In genomic region chr9:34988218-34989055, GRCh38 we compare ENCODE assay signal across 8 cellular contexts. TPM values are rescaled to one million over a fixed set of nuclear protein-coding genes. Genes with fewer than 3 reads are reported as not detected.
A peak's percentile ranks its signal among the peaks of the same experiment; 100 is the strongest.
DNase-seq lines count a peak whose midpoint lies in the region; ATAC-seq and TF ChIP-seq lines count a peak whose summit lies in the region.

No MANE protein-coding gene starts in this region.

- H3K9me3 ChIP-seq in parathyroid adenoma (ENCODE audit: control insufficient read depth, low read length) = no peaks in the 10 kb centered on the region

- H3K4me1 ChIP-seq in KMS-11 (ENCODE audit: low read depth, poor library complexity, severe bottlenecking) (no peaks in the 10 kb centered on the region), parathyroid adenoma (no peaks in the 10 kb centered on the region)

- no peaks in the 10 kb centered on the region for H3K9me3 Mint-ChIP-seq in activated T-helper 2 cell treated with anti-CD3 and anti-CD28 coated beads, Interferon-gamma antibody, Interleukin-2, Interleukin-4, amounts not matched to agents 10 μg/mL and 5 μg/mL and 100 μg/mL, durations not matched to agents 14 hours and 24 hours and 36 hours
- peaks cover 26% of the 10 kb centered on the region for H3K9me3 Mint-ChIP-seq in glutamatergic neuron (ENCODE audit: unreplicated experiment)

- peak overlapping the region; percentile 87 for H3K27ac Mint-ChIP-seq in activated T-helper 2 cell treated with anti-CD3 and anti-CD28 coated beads, Interferon-gamma antibody, Interleukin-2, Interleukin-4, amounts not matched to agents 10 μg/mL and 5 μg/mL and 100 μg/mL, durations not matched to agents 14 hours and 24 hours and 36 hours
- H3K27ac Mint-ChIP-seq in glutamatergic neuron (ENCODE audit: unreplicated experiment) = peak overlapping the region; percentile 97

- intact Hi-C loops in activated T-helper 2 cell treated with anti-CD3 and anti-CD28 coated beads, Interferon-gamma antibody, Interleukin-2, Interleukin-4, amounts not matched to agents 10 μg/mL and 5 μg/mL and 100 μg/mL, durations not matched to agents 14 hours and 24 hours and 36 hours (cut with micrococcal nuclease) = loop anchor here (2.0 to 5.0 kb wide), 4 partner anchors 14 to 531 kb away; partner anchors contain the start of genes DNAI1, FAM219A and PIGO

- ATAC-seq in omental fat pad (ENCODE audit: low FRiP score) = no peak
- no peak for ATAC-seq in GM18861 (IDR thresholded peaks at IDR 0.05; ENCODE audit: unreplicated experiment)

- H3K27me3 Mint-ChIP-seq in activated T-helper 2 cell treated with anti-CD3 and anti-CD28 coated beads, Interferon-gamma antibody, Interleukin-2, Interleukin-4, amounts not matched to agents 10 μg/mL and 5 μg/mL and 100 μg/mL, durations not matched to agents 14 hours and 24 hours and 36 hours (ENCODE audit: low read depth) = no peaks in the 10 kb centered on the region
- peaks cover 20% of the 10 kb centered on the region for H3K27me3 Mint-ChIP-seq in glutamatergic neuron (ENCODE audit: unreplicated experiment)

- H3K9ac ChIP-seq in KMS-11 (0 out of 2 replicates have a peak overlapping the region, but pooled peaks have one; percentile 30), parathyroid adenoma (no peak overlapping the region)

- peaks cover 6% of the 10 kb centered on the region for H3K36me3 Mint-ChIP-seq in activated T-helper 2 cell treated with anti-CD3 and anti-CD28 coated beads, Interferon-gamma antibody, Interleukin-2, Interleukin-4, amounts not matched to agents 10 μg/mL and 5 μg/mL and 100 μg/mL, durations not matched to agents 14 hours and 24 hours and 36 hours (ENCODE audit: low read depth)
- peaks cover 13% of the 10 kb centered on the region for H3K36me3 Mint-ChIP-seq in glutamatergic neuron (ENCODE audit: unreplicated experiment)

- H3K27me3 ChIP-seq in KMS-11 (ENCODE audit: insufficient read depth, low read depth) (no peaks in the 10 kb centered on the region), parathyroid adenoma (ENCODE audit: control insufficient read depth, insufficient read depth, low read length) (no peaks in the 10 kb centered on the region)

- no peak for TF ChIP-seq CTCF in C4-2B (conservative IDR thresholded peaks at IDR 0.05)
- TF ChIP-seq CTCF in KMS-11 (conservative IDR thresholded peaks at IDR 0.05; ENCODE audit: low read depth, low read length) = no peak
- peak; percentile 8 for TF ChIP-seq CTCF in glutamatergic neuron (IDR thresholded peaks at IDR 0.05; ENCODE audit: partially characterized antibody, unreplicated experiment)
- TF ChIP-seq CTCF in parathyroid adenoma (IDR thresholded peaks at IDR 0.05) = no peak
- TF ChIP-seq CTCF in omental fat pad (IDR thresholded peaks at IDR 0.05) = no peak

- H3K36me3 ChIP-seq in KMS-11 (ENCODE audit: insufficient read depth) (no peaks in the 10 kb centered on the region), parathyroid adenoma (ENCODE audit: control insufficient read depth, insufficient read depth, low read length) (no peaks in the 10 kb centered on the region)

- DNase-seq in activated T-helper 2 cell treated with anti-CD3 and anti-CD28 coated beads, Interferon-gamma antibody, Interleukin-2, Interleukin-4, amounts not matched to agents 10 μg/mL and 5 μg/mL and 100 μg/mL, durations not matched to agents 14 hours and 24 hours and 36 hours (ENCODE audit: low spot score) = peak; percentile 46
- DNase-seq in glutamatergic neuron (peak; percentile 67), omental fat pad (ENCODE audit: low spot score) (no peak)
- no peak for DNase-seq in activated CD4-positive, CD25-positive, alpha-beta regulatory T cell (lab: John Stamatoyannopoulos, UW)

- peak overlapping the region; percentile 92 for H3K4me3 Mint-ChIP-seq in activated T-helper 2 cell treated with anti-CD3 and anti-CD28 coated beads, Interferon-gamma antibody, Interleukin-2, Interleukin-4, amounts not matched to agents 10 μg/mL and 5 μg/mL and 100 μg/mL, durations not matched to agents 14 hours and 24 hours and 36 hours (ENCODE audit: low read depth)
- H3K4me3 Mint-ChIP-seq in glutamatergic neuron (ENCODE audit: unreplicated experiment) = peak overlapping the region; percentile 95

- peak overlapping the region; percentile 70 for H3K27ac ChIP-seq in C4-2B
- no peak overlapping the region for H3K27ac ChIP-seq in KMS-11
- H3K27ac ChIP-seq in parathyroid adenoma = peak overlapping the region; percentile 75

- H2AFZ ChIP-seq in KMS-11 (ENCODE audit: low read depth) = peak overlapping the region; percentile 97
- peak overlapping the region; percentile 57 for H2AFZ ChIP-seq in parathyroid adenoma

- H3K4me1 Mint-ChIP-seq in activated T-helper 2 cell treated with anti-CD3 and anti-CD28 coated beads, Interferon-gamma antibody, Interleukin-2, Interleukin-4, amounts not matched to agents 10 μg/mL and 5 μg/mL and 100 μg/mL, durations not matched to agents 14 hours and 24 hours and 36 hours (ENCODE audit: low read depth) = peaks cover 63% of the 10 kb centered on the region
- H3K4me1 Mint-ChIP-seq in glutamatergic neuron (ENCODE audit: low read depth, unreplicated experiment) = peaks cover 49% of the 10 kb centered on the region

- H4K20me1 ChIP-seq in KMS-11 (ENCODE audit: insufficient read depth) = no peaks in the 10 kb centered on the region

- peak overlapping the region; percentile 36 for H3K4me3 ChIP-seq in KMS-11 (IDR thresholded peaks at IDR 0.05; ENCODE audit: insufficient read depth, low read depth, low read length)
- H3K4me3 ChIP-seq in parathyroid adenoma (ENCODE audit: low read depth, low read length) = peak overlapping the region; percentile 80

- H3K79me2 ChIP-seq in KMS-11 (ENCODE audit: insufficient read depth, low read depth) = no peaks in the 10 kb centered on the region
- no peaks in the 10 kb centered on the region for H3K79me2 ChIP-seq in parathyroid adenoma

- H3K4me2 ChIP-seq in KMS-11 (peak overlapping the region; percentile 55), parathyroid adenoma (ENCODE audit: low read length) (peak overlapping the region; percentile 86)

RNA-seq across cellular contexts. Expression of gene DNAJB5, which starts 1.1 kb away (rescaled TPM):
- total RNA-seq in activated T-helper 2 cell treated with anti-CD3 and anti-CD28 coated beads, Interferon-gamma antibody, Interleukin-2, Interleukin-4, amounts not matched to agents 10 μg/mL and 5 μg/mL and 100 μg/mL, durations not matched to agents 14 hours and 24 hours and 36 hours = 7.5 and 11.3 TPM in 2 replicates
- total RNA-seq in glutamatergic neuron (ENCODE audit: unreplicated experiment) = 137 TPM
- total RNA-seq in omental fat pad = 10 to 100 TPM in 2 of 4 donors, 1 to 10 TPM in 2; 6.3 to 17.3 (median 9.8) TPM

RNA-seq across cellular contexts. Expression of gene PHF24, which starts 30.4 kb away (rescaled TPM):
- 0.11 TPM in 1 of 2 replicates, not detected in the other for total RNA-seq in activated T-helper 2 cell treated with anti-CD3 and anti-CD28 coated beads, Interferon-gamma antibody, Interleukin-2, Interleukin-4, amounts not matched to agents 10 μg/mL and 5 μg/mL and 100 μg/mL, durations not matched to agents 14 hours and 24 hours and 36 hours
- 3.1 TPM for total RNA-seq in glutamatergic neuron (ENCODE audit: unreplicated experiment)
- under 1 TPM in 3 of 4 donors, not detected in 1; 0.28 to 0.95 (median 0.84) TPM for total RNA-seq in omental fat pad

Comparison
In these comparisons a context has a peak if more than half of its experiments do, and no peak if none do; other contexts are left out.
1. DNase-seq: peak in activated T-helper 2 cell treated with anti-CD3 and anti-CD28 coated beads, Interferon-gamma antibody, Interleukin-2, Interleukin-4, amounts not matched to agents 10 μg/mL and 5 μg/mL and 100 μg/mL, durations not matched to agents 14 hours and 24 hours and 36 hours (single experiment) and glutamatergic neuron (single experiment); none in omental fat pad (single experiment) and activated CD4-positive, CD25-positive, alpha-beta regulatory T cell (0 of 4).